ENCODE assay signal across 20 cellular contexts in the genomic region with DNA sequence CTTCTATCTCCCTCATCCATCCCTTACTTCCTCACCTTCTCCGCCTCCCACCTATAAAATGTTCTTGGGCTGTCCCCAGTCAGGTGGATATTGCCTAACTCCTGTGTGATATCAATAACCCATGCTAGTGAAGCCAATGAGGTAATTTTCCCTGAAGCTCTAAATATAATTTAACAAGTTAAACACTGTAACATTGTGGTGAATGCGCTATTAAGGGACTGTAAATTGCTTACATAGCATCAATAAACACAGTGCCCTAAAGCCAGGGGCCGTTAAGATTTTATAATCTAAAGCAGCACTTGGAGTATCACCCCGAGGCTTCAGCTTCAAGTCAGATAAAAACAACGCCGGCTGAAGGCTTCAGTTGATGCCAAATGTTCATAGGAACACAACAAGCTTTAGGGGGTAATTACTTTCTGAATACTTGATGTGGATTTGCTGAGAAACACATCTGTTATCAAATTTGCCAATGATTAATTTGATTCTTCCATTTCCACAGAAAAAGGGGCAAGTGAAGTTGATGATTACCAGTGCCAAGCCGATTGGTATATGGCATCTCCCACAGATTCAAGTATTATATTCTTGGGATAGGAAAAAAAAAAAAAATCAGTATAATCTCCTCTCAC.
"Had no signal": no experiment of that assay in that cellular context is flagged by ENCODE, and none has a peak within 500 bp of the region (broad histone marks: within the 10 kb centered on the region; RNA-seq: fewer than 3 reads in every experiment).

No MANE protein-coding gene starts in this region.

- DNase-seq: activated CD4-positive, alpha-beta T cell treated with anti-CD3 and anti-CD28 coated beads, Interleukin-2, amount 10 ng/mL, durations not matched to agents 24 days and 14 days; activated CD8-positive, alpha-beta T cell treated with anti-CD3 and anti-CD28 coated beads, Interleukin-2, amount 10 ng/mL, durations not matched to agents 7 days and 5 days; activated gamma-delta T cell treated with Interleukin-2 at 50 U/mL for 16 hours; activated naive CD8-positive, alpha-beta T cell treated with anti-CD3 and anti-CD28 coated beads for 36 hours; amygdala; brain microvascular endothelial cell; cortex of kidney; effector CD4-positive, alpha-beta T cell; esophagus squamous epithelium; hippocampal formation; left ventricle myocardium inferior; mucosa of descending colon; naive thymus-derived CD4-positive, alpha-beta T cell; stimulated activated CD4-positive, alpha-beta T cell treated with anti-CD3 and anti-CD28 coated beads, Interleukin-15, amount 100 ng/mL, for 24 hours; stimulated activated CD4-positive, alpha-beta T cell treated with anti-CD3 and anti-CD28 coated beads, Interleukin-4, amount 100 ng/mL, for 1 hour; stimulated activated naive B cell treated with anti-CD40 and anti-IgM and Interleukin-4, amounts not matched to agents 10 μg/mL and 1 μg/mL and 100 μg/mL, for 72 hours; transverse colon had no signal

- H3K36me3 ChIP-seq: brain microvascular endothelial cell, esophagus squamous epithelium, left ventricle myocardium inferior, right atrium auricular region, transverse colon, vagina had no signal

- ATAC-seq: activated CD8-positive, alpha-beta T cell treated with anti-CD3 and anti-CD28 coated beads, Interleukin-2, amount 10 ng/mL, durations not matched to agents 7 days and 5 days; mucosa of descending colon; naive thymus-derived CD4-positive, alpha-beta T cell; WTC11 had no signal

- H3K9me3 ChIP-seq: esophagus squamous epithelium, transverse colon, vagina had no signal

- H3K27me3 ChIP-seq: brain microvascular endothelial cell, esophagus squamous epithelium, right atrium auricular region, vagina had no signal

- H3K27ac ChIP-seq: brain microvascular endothelial cell, left ventricle myocardium inferior, right atrium auricular region, transverse colon, vagina had no signal

- H3K4me1 ChIP-seq: right atrium auricular region, vagina had no signal

- H3K4me3 ChIP-seq: left ventricle myocardium inferior, mucosa of descending colon, right atrium auricular region, transverse colon, vagina had no signal
